In the genomic region with DNA sequence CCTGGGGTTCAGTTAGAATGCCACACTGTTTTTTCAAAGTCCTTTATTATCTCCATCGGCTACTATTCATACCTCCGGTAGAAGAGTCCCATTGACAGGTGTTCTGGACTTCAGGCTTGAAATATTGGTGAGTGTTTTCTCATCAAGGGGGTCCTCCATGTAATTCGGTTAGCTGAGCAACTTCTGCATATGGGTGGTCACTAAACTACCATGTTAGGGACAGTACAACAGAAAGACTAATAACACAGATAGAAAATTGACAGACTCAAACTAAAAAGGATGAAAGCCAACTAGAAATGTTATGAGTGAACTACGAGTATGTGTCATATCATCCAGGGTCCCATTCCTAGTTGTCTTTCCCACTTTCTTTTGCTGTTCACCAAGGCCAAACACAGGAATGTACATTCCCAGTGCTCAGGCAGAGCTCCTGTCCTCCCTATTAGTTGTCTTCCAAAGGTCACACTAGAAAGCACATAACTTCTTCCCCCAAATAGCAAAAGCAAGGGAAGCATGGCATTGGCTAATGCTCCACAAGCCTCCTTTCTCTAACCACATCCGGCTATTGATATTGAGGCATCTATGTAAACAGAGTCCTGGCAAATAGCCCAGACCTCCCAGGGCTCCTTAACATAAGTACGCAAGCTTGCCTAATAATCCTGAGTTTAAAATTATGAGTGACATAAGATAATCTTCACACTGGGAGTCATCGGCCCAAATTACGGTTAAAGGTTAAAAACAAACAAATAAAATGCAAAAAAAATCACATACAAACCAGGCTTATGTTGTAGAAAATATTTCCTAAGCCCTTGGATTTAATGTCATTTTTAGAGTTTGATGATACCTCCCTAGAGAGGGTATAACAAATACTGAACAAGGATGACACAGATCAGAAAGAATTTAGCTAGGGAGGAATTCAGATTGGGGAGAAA, we compare ENCODE assay signal across 1 cellular context.
A peak's percentile ranks its signal among the peaks of the same experiment; 100 is the strongest.
TF ChIP-seq lines count a peak whose summit lies in the region.

No MANE protein-coding gene starts in this region.

TF ChIP-seq in HepG2, 621 proteins besides CTCF, POLR2A, EP300 and RAD21 (continued from another document and continues in another):
- TF ChIP-seq, protein P1, sequence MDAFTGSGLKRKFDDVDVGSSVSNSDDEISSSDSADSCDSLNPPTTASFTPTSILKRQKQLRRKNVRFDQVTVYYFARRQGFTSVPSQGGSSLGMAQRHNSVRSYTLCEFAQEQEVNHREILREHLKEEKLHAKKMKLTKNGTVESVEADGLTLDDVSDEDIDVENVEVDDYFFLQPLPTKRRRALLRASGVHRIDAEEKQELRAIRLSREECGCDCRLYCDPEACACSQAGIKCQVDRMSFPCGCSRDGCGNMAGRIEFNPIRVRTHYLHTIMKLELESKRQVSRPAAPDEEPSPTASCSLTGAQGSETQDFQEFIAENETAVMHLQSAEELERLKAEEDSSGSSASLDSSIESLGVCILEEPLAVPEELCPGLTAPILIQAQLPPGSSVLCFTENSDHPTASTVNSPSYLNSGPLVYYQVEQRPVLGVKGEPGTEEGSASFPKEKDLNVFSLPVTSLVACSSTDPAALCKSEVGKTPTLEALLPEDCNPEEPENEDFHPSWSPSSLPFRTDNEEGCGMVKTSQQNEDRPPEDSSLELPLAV (CRISPR knock-in tag; conservative IDR thresholded peaks at IDR 0.05; ENCODE audit: low read depth), result no peak
- TF ChIP-seq DR1 (CRISPR knock-in tag; IDR thresholded peaks at IDR 0.05), result no peak
- TF ChIP-seq HHEX (CRISPR knock-in tag; IDR thresholded peaks at IDR 0.05), result peak; percentile 82
- TF ChIP-seq SMAD9 (CRISPR knock-in tag; IDR thresholded peaks at IDR 0.05), result no peak
- TF ChIP-seq, protein P2, sequence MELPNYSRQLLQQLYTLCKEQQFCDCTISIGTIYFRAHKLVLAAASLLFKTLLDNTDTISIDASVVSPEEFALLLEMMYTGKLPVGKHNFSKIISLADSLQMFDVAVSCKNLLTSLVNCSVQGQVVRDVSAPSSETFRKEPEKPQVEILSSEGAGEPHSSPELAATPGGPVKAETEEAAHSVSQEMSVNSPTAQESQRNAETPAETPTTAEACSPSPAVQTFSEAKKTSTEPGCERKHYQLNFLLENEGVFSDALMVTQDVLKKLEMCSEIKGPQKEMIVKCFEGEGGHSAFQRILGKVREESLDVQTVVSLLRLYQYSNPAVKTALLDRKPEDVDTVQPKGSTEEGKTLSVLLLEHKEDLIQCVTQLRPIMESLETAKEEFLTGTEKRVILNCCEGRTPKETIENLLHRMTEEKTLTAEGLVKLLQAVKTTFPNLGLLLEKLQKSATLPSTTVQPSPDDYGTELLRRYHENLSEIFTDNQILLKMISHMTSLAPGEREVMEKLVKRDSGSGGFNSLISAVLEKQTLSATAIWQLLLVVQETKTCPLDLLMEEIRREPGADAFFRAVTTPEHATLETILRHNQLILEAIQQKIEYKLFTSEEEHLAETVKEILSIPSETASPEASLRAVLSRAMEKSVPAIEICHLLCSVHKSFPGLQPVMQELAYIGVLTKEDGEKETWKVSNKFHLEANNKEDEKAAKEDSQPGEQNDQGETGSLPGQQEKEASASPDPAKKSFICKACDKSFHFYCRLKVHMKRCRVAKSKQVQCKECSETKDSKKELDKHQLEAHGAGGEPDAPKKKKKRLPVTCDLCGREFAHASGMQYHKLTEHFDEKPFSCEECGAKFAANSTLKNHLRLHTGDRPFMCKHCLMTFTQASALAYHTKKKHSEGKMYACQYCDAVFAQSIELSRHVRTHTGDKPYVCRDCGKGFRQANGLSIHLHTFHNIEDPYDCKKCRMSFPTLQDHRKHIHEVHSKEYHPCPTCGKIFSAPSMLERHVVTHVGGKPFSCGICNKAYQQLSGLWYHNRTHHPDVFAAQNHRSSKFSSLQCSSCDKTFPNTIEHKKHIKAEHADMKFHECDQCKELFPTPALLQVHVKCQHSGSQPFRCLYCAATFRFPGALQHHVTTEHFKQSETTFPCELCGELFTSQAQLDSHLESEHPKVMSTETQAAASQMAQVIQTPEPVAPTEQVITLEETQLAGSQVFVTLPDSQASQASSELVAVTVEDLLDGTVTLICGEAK (IDR thresholded peaks at IDR 0.05), result no peak
- TF ChIP-seq, protein P2 (CRISPR knock-in tag; IDR thresholded peaks at IDR 0.05), result peak; percentile 49; the same call in 1 of the 2 replicates
- TF ChIP-seq TCF7 (IDR thresholded peaks at IDR 0.05; ENCODE audit: low read depth), result peak; percentile 84
- TF ChIP-seq ZFP37 (CRISPR knock-in tag; IDR thresholded peaks at IDR 0.05; ENCODE audit: borderline replicate concordance), result no peak
- TF ChIP-seq ZNF792 (CRISPR knock-in tag; IDR thresholded peaks at IDR 0.05), result peak; percentile 94
- peak; percentile 78 for TF ChIP-seq ZNF816 (CRISPR knock-in tag; IDR thresholded peaks at IDR 0.05; ENCODE audit: borderline replicate concordance)
- TF ChIP-seq, protein P3, sequence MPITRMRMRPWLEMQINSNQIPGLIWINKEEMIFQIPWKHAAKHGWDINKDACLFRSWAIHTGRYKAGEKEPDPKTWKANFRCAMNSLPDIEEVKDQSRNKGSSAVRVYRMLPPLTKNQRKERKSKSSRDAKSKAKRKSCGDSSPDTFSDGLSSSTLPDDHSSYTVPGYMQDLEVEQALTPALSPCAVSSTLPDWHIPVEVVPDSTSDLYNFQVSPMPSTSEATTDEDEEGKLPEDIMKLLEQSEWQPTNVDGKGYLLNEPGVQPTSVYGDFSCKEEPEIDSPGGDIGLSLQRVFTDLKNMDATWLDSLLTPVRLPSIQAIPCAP (CRISPR knock-in tag; IDR thresholded peaks at IDR 0.05; ENCODE audit: low read depth), result no peak
- TF ChIP-seq NR2C2 (CRISPR knock-in tag; IDR thresholded peaks at IDR 0.05; ENCODE audit: borderline replicate concordance), result peak; percentile 66
- TF ChIP-seq SATB2 (CRISPR knock-in tag; IDR thresholded peaks at IDR 0.05), result peak; percentile 98
- peak; percentile 98 for TF ChIP-seq ZNF263 (CRISPR knock-in tag; IDR thresholded peaks at IDR 0.05)
- no peak for TF ChIP-seq MAF1 (CRISPR knock-in tag; IDR thresholded peaks at IDR 0.05; ENCODE audit: borderline replicate concordance)
- TF ChIP-seq, protein P4, sequence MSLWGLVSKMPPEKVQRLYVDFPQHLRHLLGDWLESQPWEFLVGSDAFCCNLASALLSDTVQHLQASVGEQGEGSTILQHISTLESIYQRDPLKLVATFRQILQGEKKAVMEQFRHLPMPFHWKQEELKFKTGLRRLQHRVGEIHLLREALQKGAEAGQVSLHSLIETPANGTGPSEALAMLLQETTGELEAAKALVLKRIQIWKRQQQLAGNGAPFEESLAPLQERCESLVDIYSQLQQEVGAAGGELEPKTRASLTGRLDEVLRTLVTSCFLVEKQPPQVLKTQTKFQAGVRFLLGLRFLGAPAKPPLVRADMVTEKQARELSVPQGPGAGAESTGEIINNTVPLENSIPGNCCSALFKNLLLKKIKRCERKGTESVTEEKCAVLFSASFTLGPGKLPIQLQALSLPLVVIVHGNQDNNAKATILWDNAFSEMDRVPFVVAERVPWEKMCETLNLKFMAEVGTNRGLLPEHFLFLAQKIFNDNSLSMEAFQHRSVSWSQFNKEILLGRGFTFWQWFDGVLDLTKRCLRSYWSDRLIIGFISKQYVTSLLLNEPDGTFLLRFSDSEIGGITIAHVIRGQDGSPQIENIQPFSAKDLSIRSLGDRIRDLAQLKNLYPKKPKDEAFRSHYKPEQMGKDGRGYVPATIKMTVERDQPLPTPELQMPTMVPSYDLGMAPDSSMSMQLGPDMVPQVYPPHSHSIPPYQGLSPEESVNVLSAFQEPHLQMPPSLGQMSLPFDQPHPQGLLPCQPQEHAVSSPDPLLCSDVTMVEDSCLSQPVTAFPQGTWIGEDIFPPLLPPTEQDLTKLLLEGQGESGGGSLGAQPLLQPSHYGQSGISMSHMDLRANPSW (CRISPR knock-in tag; IDR thresholded peaks at IDR 0.05; ENCODE audit: borderline replicate concordance), result peak; percentile 89
- TF ChIP-seq, protein P5, sequence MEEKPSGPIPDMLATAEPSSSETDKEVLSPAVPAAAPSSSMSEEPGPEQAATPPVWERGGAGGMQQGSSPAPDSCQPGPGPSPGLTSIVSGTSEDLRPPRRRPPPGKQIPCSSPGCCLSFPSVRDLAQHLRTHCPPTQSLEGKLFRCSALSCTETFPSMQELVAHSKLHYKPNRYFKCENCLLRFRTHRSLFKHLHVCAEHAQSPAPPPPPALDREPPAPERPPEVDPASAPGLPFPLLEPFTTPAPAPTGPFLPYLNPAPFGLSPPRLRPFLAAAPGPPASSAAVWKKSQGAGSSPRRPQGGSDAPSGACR (CRISPR knock-in tag; IDR thresholded peaks at IDR 0.05), result peak; percentile 77; the same call in 1 of the 2 replicates
- TF ChIP-seq ZNF143 (CRISPR knock-in tag; IDR thresholded peaks at IDR 0.05), result no peak
- TF ChIP-seq ATF1 (CRISPR knock-in tag; IDR thresholded peaks at IDR 0.05), result peak; percentile 43; the same call in 1 of the 2 replicates
- TF ChIP-seq RFX1 (IDR thresholded peaks at IDR 0.05), result no peak
- 0 out of 4 replicates have a peak, but pooled peaks of 1 of the 2 experiments have one; percentile 9 for TF ChIP-seq MAFK (conservative IDR thresholded peaks at IDR 0.05 in 1 of 2, IDR thresholded peaks at IDR 0.05 in 1 of 2; ENCODE audit: low read length in 2 of 2)
- 0 out of 2 replicates have a peak, but pooled peaks have one; percentile 31 for TF ChIP-seq ZNF629 (CRISPR knock-in tag; conservative IDR thresholded peaks at IDR 0.05)
- no peak for TF ChIP-seq PCBP1 (IDR thresholded peaks at IDR 0.05; ENCODE audit: borderline replicate concordance, low read depth, low read length)
- no peak for TF ChIP-seq AGO2 (optimal IDR thresholded peaks at IDR 0.05; ENCODE audit: low read depth, low read length)
- TF ChIP-seq, protein P6, sequence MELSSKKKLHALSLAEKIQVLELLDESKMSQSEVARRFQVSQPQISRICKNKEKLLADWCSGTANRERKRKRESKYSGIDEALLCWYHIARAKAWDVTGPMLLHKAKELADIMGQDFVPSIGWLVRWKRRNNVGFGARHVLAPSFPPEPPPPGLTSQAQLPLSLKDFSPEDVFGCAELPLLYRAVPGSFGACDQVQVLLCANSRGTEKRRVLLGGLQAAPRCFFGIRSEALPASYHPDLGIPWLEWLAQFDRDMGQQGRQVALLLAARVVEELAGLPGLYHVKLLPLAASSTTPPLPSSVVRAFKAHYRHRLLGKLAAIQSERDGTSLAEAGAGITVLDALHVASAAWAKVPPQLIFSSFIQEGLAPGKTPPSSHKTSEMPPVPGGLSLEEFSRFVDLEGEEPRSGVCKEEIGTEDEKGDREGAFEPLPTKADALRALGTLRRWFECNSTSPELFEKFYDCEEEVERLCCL (CRISPR knock-in tag; IDR thresholded peaks at IDR 0.05; ENCODE audit: borderline replicate concordance), result no peak
- TF ChIP-seq ZSCAN12 (CRISPR knock-in tag; IDR thresholded peaks at IDR 0.05), result no peak
- TF ChIP-seq, protein P7, sequence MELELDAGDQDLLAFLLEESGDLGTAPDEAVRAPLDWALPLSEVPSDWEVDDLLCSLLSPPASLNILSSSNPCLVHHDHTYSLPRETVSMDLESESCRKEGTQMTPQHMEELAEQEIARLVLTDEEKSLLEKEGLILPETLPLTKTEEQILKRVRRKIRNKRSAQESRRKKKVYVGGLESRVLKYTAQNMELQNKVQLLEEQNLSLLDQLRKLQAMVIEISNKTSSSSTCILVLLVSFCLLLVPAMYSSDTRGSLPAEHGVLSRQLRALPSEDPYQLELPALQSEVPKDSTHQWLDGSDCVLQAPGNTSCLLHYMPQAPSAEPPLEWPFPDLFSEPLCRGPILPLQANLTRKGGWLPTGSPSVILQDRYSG (CRISPR knock-in tag; IDR thresholded peaks at IDR 0.05), result no peak
- TF ChIP-seq, protein P8, sequence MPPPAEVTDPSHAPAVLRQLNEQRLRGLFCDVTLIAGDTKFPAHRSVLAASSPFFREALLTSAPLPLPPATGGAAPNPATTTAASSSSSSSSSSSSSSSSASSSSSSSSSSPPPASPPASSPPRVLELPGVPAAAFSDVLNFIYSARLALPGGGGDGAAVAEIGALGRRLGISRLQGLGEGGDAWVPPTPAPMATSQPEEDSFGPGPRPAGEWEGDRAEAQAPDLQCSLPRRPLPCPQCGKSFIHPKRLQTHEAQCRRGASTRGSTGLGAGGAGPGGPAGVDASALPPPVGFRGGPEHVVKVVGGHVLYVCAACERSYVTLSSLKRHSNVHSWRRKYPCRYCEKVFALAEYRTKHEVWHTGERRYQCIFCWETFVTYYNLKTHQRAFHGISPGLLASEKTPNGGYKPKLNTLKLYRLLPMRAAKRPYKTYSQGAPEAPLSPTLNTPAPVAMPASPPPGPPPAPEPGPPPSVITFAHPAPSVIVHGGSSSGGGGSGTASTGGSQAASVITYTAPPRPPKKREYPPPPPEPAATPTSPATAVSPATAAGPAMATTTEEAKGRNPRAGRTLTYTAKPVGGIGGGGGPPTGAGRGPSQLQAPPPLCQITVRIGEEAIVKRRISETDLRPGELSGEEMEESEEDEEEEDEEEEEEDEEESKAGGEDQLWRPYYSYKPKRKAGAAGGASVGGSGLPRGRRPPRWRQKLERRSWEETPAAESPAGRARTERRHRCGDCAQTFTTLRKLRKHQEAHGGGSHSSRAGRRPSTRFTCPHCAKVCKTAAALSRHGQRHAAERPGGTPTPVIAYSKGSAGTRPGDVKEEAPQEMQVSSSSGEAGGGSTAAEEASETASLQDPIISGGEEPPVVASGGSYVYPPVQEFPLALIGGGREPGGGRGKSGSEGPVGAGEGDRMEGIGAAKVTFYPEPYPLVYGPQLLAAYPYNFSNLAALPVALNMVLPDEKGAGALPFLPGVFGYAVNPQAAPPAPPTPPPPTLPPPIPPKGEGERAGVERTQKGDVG (CRISPR knock-in tag; IDR thresholded peaks at IDR 0.05; ENCODE audit: borderline replicate concordance), result no peak
- TF ChIP-seq SRSF4 (IDR thresholded peaks at IDR 0.05; ENCODE audit: low read depth, low read length, poor library complexity, severe bottlenecking), result no peak
- no peak for TF ChIP-seq ZNF180 (CRISPR knock-in tag; IDR thresholded peaks at IDR 0.05; ENCODE audit: borderline replicate concordance, low read depth)
- no peak for TF ChIP-seq ZNF672 (CRISPR knock-in tag; IDR thresholded peaks at IDR 0.05)
- no peak for TF ChIP-seq FLYWCH1 (CRISPR knock-in tag; IDR thresholded peaks at IDR 0.05)
- TF ChIP-seq ZNF160 (CRISPR knock-in tag; IDR thresholded peaks at IDR 0.05), result peak; percentile 20; the same call in 1 of the 2 replicates
- TF ChIP-seq ZNF567 (CRISPR knock-in tag; IDR thresholded peaks at IDR 0.05; ENCODE audit: borderline replicate concordance), result no peak
